ENCODE assay signal across 1 cellular context in genomic region chr14:79971330-79971729, GRCh38.
TF ChIP-seq lines count a peak whose summit lies in the region.

No MANE protein-coding gene starts in this region.

TF ChIP-seq in SK-N-SH treated with all-trans-retinoic acid at 6 μM for 48 hours, 23 proteins besides CTCF, POLR2A, EP300 and RAD21 (continued from another document):
- TF ChIP-seq SNAI2 (CRISPR knock-in tag; IDR thresholded peaks at IDR 0.05) (no peak), CSDC2 (CRISPR knock-in tag; IDR thresholded peaks at IDR 0.05) (no peak), GLIS3 (CRISPR knock-in tag; IDR thresholded peaks at IDR 0.05) (no peak), ZFP3 (CRISPR knock-in tag; IDR thresholded peaks at IDR 0.05) (no peak), ESRRG (CRISPR knock-in tag; IDR thresholded peaks at IDR 0.05) (no peak), ZNF70 (CRISPR knock-in tag; IDR thresholded peaks at IDR 0.05) (no peak)
- TF ChIP-seq, protein P1, sequence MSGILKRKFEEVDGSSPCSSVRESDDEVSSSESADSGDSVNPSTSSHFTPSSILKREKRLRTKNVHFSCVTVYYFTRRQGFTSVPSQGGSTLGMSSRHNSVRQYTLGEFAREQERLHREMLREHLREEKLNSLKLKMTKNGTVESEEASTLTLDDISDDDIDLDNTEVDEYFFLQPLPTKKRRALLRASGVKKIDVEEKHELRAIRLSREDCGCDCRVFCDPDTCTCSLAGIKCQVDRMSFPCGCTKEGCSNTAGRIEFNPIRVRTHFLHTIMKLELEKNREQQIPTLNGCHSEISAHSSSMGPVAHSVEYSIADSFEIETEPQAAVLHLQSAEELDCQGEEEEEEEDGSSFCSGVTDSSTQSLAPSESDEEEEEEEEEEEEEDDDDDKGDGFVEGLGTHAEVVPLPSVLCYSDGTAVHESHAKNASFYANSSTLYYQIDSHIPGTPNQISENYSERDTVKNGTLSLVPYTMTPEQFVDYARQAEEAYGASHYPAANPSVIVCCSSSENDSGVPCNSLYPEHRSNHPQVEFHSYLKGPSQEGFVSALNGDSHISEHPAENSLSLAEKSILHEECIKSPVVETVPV (CRISPR knock-in tag; IDR thresholded peaks at IDR 0.05): no peak
TF ChIP-seq in SK-N-SH treated with all-trans-retinoic acid at 6 μM for 48 hours: peak in this region for 0.
